Comparison of ENCODE assay signal across 10 cellular contexts in the genomic region with DNA sequence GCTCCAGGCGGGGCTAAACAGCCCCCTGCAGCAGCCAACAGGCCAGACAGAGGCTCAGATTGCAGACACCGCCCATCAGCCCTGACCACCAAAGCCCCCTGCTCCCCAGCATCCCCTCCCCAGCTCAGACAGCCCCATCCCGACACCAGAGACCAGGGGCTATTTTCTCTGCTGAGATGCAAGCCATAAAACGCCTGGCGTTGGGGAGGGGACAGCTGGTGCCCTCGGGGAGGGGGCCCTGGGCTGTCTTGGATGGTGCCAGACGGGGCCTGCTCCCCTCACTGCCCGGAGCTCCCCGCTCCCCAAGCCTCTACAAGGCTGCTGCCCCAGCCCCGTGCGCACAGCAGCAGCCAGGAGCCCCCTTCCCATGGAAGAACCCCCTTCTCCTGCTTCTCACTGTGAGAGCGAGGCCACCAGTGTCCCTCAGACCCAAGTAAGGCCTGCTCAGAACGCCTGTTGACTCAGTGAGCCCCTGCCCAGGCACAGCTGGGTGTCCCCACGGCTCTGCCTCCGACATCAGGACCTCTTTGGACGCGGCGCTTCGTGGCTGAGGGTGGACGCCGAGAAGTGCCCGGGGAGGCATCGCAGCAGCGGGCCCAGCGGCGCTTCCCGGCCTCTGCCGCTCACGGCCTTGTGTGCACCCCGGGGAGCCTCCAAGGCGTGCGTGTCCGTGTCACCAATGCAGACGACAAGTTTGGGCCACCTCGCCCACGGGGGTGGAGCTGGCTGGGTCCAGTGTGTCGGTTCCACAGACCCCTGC. TPM values are rescaled to one million over a fixed set of nuclear protein-coding genes. Genes with fewer than 3 reads are reported as not detected.
DNase-seq lines count a peak whose midpoint lies in the region; ATAC-seq and FAIRE-seq lines count a peak whose summit lies in the region.
"Had no signal": no experiment of that assay in that cellular context is flagged by ENCODE, and none has a peak within 500 bp of the region (broad histone marks: within the 10 kb centered on the region; RNA-seq: fewer than 3 reads in every experiment).

No MANE protein-coding gene starts in this region.

- peak overlapping the region in 1 of 3 donors; percentile 51 for H3K27ac Mint-ChIP-seq in IgD-negative memory B cell
- no peak overlapping the region for H3K27ac Mint-ChIP-seq in stimulated activated memory B cell treated with anti-CD40 and anti-IgM and Interleukin-4, amounts not matched to agents 10 μg/mL and 1 μg/mL and 100 μg/mL, for 72 hours
- H3K27ac Mint-ChIP-seq in activated CD4-positive, alpha-beta memory T cell treated with anti-CD3 and anti-CD28 coated beads for 36 hours = no peak overlapping the region
- H3K27ac Mint-ChIP-seq: activated CD4-positive, alpha-beta memory T cell treated with anti-CD3 and anti-CD28 coated beads, Interleukin-2, amount 10 ng/mL, durations not matched to agents 7 days and 5 days had no signal

- H3K9me3 ChIP-seq in small intestine (ENCODE audit: control insufficient read depth, low read depth) = no peaks in the 10 kb centered on the region

- peak; percentile 7 for ATAC-seq in esophagus mucosa
- ATAC-seq in stimulated activated memory B cell treated with anti-CD40 and anti-IgM and Interleukin-4, amounts not matched to agents 10 μg/mL and 1 μg/mL and 100 μg/mL, for 72 hours = no peak

- POLR2A ChIA-PET in activated CD4-positive, alpha-beta memory T cell treated with anti-CD3 and anti-CD28 coated beads for 36 hours (lab: Charles Lee) = interaction anchor here (0.6 to 1.6 kb wide), 2 partner anchors 67 to 136 kb away, joined by 3 to 6 read pairs; a partner anchor contains a TSS

- CTCF ChIA-PET in activated CD4-positive, alpha-beta memory T cell treated with anti-CD3 and anti-CD28 coated beads for 36 hours (lab: Charles Lee) = interaction anchor here (0.7 to 5.6 kb wide), 7 partner anchors 14 to 378 kb away, joined by 3 to 54 read pairs (median 17); a partner anchor contains a TSS

- peaks cover 1% of the 10 kb centered on the region for H3K27me3 Mint-ChIP-seq in IgD-negative memory B cell
- no peaks in the 10 kb centered on the region for H3K27me3 Mint-ChIP-seq in stimulated activated memory B cell treated with anti-CD40 and anti-IgM and Interleukin-4, amounts not matched to agents 10 μg/mL and 1 μg/mL and 100 μg/mL, for 72 hours
- H3K27me3 Mint-ChIP-seq in activated CD4-positive, alpha-beta memory T cell treated with anti-CD3 and anti-CD28 coated beads for 36 hours = no peaks in the 10 kb centered on the region
- H3K27me3 Mint-ChIP-seq: central memory CD8-positive, alpha-beta T cell had no signal

- H3K4me1 Mint-ChIP-seq in IgD-negative memory B cell = peaks cover 5 to 11% (median 10%) of the 10 kb centered on the region in 3 donors
- H3K4me1 Mint-ChIP-seq in stimulated activated memory B cell treated with anti-CD40 and anti-IgM and Interleukin-4, amounts not matched to agents 10 μg/mL and 1 μg/mL and 100 μg/mL, for 72 hours = peaks cover 24% of the 10 kb centered on the region
- peaks cover 10% of the 10 kb centered on the region for H3K4me1 Mint-ChIP-seq in activated CD4-positive, alpha-beta memory T cell treated with anti-CD3 and anti-CD28 coated beads for 36 hours (ENCODE audit: low read depth)
- H3K4me1 Mint-ChIP-seq: central memory CD8-positive, alpha-beta T cell had no signal

- H3K9me3 Mint-ChIP-seq in IgD-negative memory B cell = no peaks in the 10 kb centered on the region
- no peaks in the 10 kb centered on the region for H3K9me3 Mint-ChIP-seq in stimulated activated memory B cell treated with anti-CD40 and anti-IgM and Interleukin-4, amounts not matched to agents 10 μg/mL and 1 μg/mL and 100 μg/mL, for 72 hours
- no peaks in the 10 kb centered on the region for H3K9me3 Mint-ChIP-seq in activated CD4-positive, alpha-beta memory T cell treated with anti-CD3 and anti-CD28 coated beads for 36 hours
- H3K9me3 Mint-ChIP-seq: activated CD4-positive, alpha-beta memory T cell treated with anti-CD3 and anti-CD28 coated beads, Interleukin-2, amount 10 ng/mL, durations not matched to agents 7 days and 5 days; central memory CD8-positive, alpha-beta T cell had no signal

- no peaks in the 10 kb centered on the region for H3K4me1 ChIP-seq in small intestine (ENCODE audit: control insufficient read depth in 2 of 2, insufficient read depth in 1 of 2, low read depth in 1 of 2, low read length in 1 of 2)

- intact Hi-C loops in activated CD4-positive, alpha-beta memory T cell treated with anti-CD3 and anti-CD28 coated beads for 36 hours (cut with micrococcal nuclease) = no loop called here
- intact Hi-C loops in posterior cingulate gyrus (cut with DNase I) = no loop called here

- peak overlapping the region; percentile 29 for H3K4me3 ChIP-seq in H7 (ENCODE audit: insufficient read depth, low read depth, low read length)
- H3K4me3 ChIP-seq in small intestine (ENCODE audit: low read depth in 1 of 2, low read length in 2 of 2) = peak overlapping the region in 1 of 2 donors; percentile 38

- H3K27ac ChIP-seq in small intestine (ENCODE audit: low read depth in 1 of 2, low read length in 1 of 2) = no peak overlapping the region

- H3K36me3 Mint-ChIP-seq in IgD-negative memory B cell = no peaks in the 10 kb centered on the region
- no peaks in the 10 kb centered on the region for H3K36me3 Mint-ChIP-seq in stimulated activated memory B cell treated with anti-CD40 and anti-IgM and Interleukin-4, amounts not matched to agents 10 μg/mL and 1 μg/mL and 100 μg/mL, for 72 hours
- H3K36me3 Mint-ChIP-seq in activated CD4-positive, alpha-beta memory T cell treated with anti-CD3 and anti-CD28 coated beads for 36 hours = no peaks in the 10 kb centered on the region

- no peaks in the 10 kb centered on the region for H3K36me3 ChIP-seq in H7 (replicated peaks; ENCODE audit: control insufficient read depth, insufficient read depth, low read length)
- H3K36me3 ChIP-seq in small intestine (ENCODE audit: control insufficient read depth in 2 of 2, insufficient read depth in 2 of 2, low read length in 2 of 2) = peaks cover 2 to 3% of the 10 kb centered on the region in 2 donors

- peaks cover 29% of the 10 kb centered on the region for H3K27me3 ChIP-seq in H7 (ENCODE audit: control insufficient read depth, insufficient read depth, low read length)
- H3K27me3 ChIP-seq in small intestine (ENCODE audit: control insufficient read depth in 2 of 2, insufficient read depth in 2 of 2, low read length in 2 of 2) = no peaks in the 10 kb centered on the region

- WGBS in small intestine, 3 donors = 66 to 75% (median 68%) methylated on average over 34 to 37 of the region's 37 CpGs

- no peak for FAIRE-seq in small intestine (lab: Jason Lieb, UNC)

- H3K4me3 Mint-ChIP-seq in IgD-negative memory B cell = peak overlapping the region in 3 of 4 donors; percentile 3 to 65 (median 50)
- H3K4me3 Mint-ChIP-seq in stimulated activated memory B cell treated with anti-CD40 and anti-IgM and Interleukin-4, amounts not matched to agents 10 μg/mL and 1 μg/mL and 100 μg/mL, for 72 hours = peak overlapping the region; percentile 23
- H3K4me3 Mint-ChIP-seq in activated CD4-positive, alpha-beta memory T cell treated with anti-CD3 and anti-CD28 coated beads for 36 hours = no peak overlapping the region
- H3K4me3 Mint-ChIP-seq: activated CD4-positive, alpha-beta memory T cell treated with anti-CD3 and anti-CD28 coated beads, Interleukin-2, amount 10 ng/mL, durations not matched to agents 7 days and 5 days had no signal

- no peak for DNase-seq in H7
- DNase-seq in activated CD4-positive, alpha-beta memory T cell treated with anti-CD3 and anti-CD28 coated beads for 36 hours = no peak
- no peak for DNase-seq in posterior cingulate gyrus
- DNase-seq in small intestine = no peak
- DNase-seq: NCI-H1694 had no signal

RNA-seq across cellular contexts. Expression of a gene that starts 32.0 kb away (rescaled TPM):
- 50.8 and 61.9 TPM in 2 replicates for total RNA-seq in H7 (2014; rRNA removed; shearing (Covaris generic))
- polyA plus RNA-seq in IgD-negative memory B cell (31.2 TPM), small intestine (10 to 100 TPM; 38.9 to 87.2 (median 71.9) TPM)
- 21.6 TPM for total RNA-seq in esophagus mucosa
- 10 to 100 TPM; 22.3 to 27.1 TPM for total RNA-seq in activated CD4-positive, alpha-beta memory T cell treated with anti-CD3 and anti-CD28 coated beads for 36 hours

RNA-seq across cellular contexts. Expression of a gene that starts 46.1 kb away (rescaled TPM):
- 4.9 and 5.0 TPM in 2 replicates for total RNA-seq in H7 (2014; rRNA removed; shearing (Covaris generic))
- polyA plus RNA-seq in IgD-negative memory B cell (6.4 TPM), small intestine (100 to 1,000 TPM in 2 of 3 donors, 10 to 100 TPM in 1; 69.2 to 113 (median 102) TPM)
- total RNA-seq in esophagus mucosa = 5.7 TPM
- 10 to 100 TPM; 14.1 to 16.1 TPM for total RNA-seq in activated CD4-positive, alpha-beta memory T cell treated with anti-CD3 and anti-CD28 coated beads for 36 hours
